Comparison of ENCODE assay signal across 18 cellular contexts in the genomic region with DNA sequence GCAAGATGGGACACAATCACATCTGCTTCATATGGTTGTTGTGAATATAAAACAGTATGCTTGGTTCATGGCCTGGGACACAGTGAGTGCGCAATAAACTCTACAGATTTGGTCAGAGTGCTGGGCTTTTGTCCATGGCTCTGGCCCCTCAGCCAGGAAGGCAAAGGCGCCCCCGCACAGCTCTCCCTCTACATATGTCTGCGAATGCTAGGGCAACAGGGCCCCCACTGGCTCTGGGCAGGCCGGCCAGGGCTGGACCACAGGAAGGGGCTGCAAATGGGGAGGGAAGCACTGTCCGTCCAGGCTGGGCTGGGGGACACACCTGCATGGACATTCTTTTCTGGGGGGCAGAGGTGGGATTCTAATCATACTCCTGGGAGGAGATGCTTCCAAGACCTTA.
"Had no signal": no experiment of that assay in that cellular context is flagged by ENCODE, and none has a peak within 500 bp of the region (broad histone marks: within the 10 kb centered on the region; RNA-seq: fewer than 3 reads in every experiment).

No MANE protein-coding gene starts in this region.

- H3K4me1 ChIP-seq: SJSA1 had no signal

- H3K27ac ChIP-seq: SJSA1, SK-N-MC had no signal

- H3K4me3 ChIP-seq: SJSA1, SK-N-MC had no signal

- H3K9me3 ChIP-seq: SJSA1 had no signal

- DNase-seq: KBM-7, NCI-H1092, NCI-H1105 treated with DMSO at 0.1 percent for 48 hours, NCI-H1417 treated with DMSO at 0.1 percent for 48 hours, NCI-H146, NCI-H1694 treated with DMSO at 0.1 percent for 48 hours, NCI-H1930, NCI-H2081, NCI-H2107, NCI-H2227 treated with DMSO at 0.1 percent for 48 hours, NCI-H524, NCI-H526 treated with DMSO at 0.1 percent for 48 hours, NCI-H774, Right ventricle myocardium superior, RPMI8226, SIG-M5 had no signal

- H3K36me3 ChIP-seq: SJSA1 had no signal
